ENCODE assay signal across 9 cellular contexts in genomic region chr4:1356181-1356998, GRCh38. TPM values are rescaled to one million over a fixed set of nuclear protein-coding genes. Genes with fewer than 3 reads are reported as not detected.
DNase-seq lines count a peak whose midpoint lies in the region; ATAC-seq and TF ChIP-seq lines count a peak whose summit lies in the region.
"Had no signal": no experiment of that assay in that cellular context is flagged by ENCODE, and none has a peak within 500 bp of the region (broad histone marks: within the 10 kb centered on the region; RNA-seq: fewer than 3 reads in every experiment).

No MANE protein-coding gene starts in this region.

- H3K9ac ChIP-seq in endocrine pancreas (ENCODE audit: control insufficient read depth, insufficient read depth, low read length), result peak overlapping the region; percentile 1

- DNase-seq in ELR (ENCODE audit: low read depth), result peak; percentile 65
- DNase-seq in activated CD4-positive, alpha-beta T cell treated with anti-CD3 and anti-CD28 coated beads for 4 hours, result peak; percentile 38 to 49
- DNase-seq in mucosa of descending colon, result peak in 2 of 3 donors; percentile 58 to 73
- DNase-seq in thyroid gland, result peak; percentile 40 to 61
- no peak for DNase-seq in H4 (ENCODE audit: low spot score)

- ATAC-seq in mucosa of descending colon (peak; percentile 26), GM21390 (IDR thresholded peaks at IDR 0.05; ENCODE audit: unreplicated experiment) (no peak)
- ATAC-seq: stimulated activated effector memory CD8-positive, alpha-beta T cell treated with anti-CD3 and anti-CD28 coated beads, Interleukin-12 subunit alpha, Interleukin-12 subunit beta, amount 100 ng/mL, for 72 hours had no signal

- H3K36me3 ChIP-seq in endocrine pancreas (ENCODE audit: control insufficient read depth, insufficient read depth, low read length), result no peaks in the 10 kb centered on the region
- no peaks in the 10 kb centered on the region for H3K36me3 ChIP-seq in mucosa of descending colon (ENCODE audit: low read depth)
- peaks cover 8 to 15% of the 10 kb centered on the region in 2 donors for H3K36me3 ChIP-seq in thyroid gland

- TF ChIP-seq EP300 in Ishikawa (IDR thresholded peaks at IDR 0.05; ENCODE audit: borderline replicate concordance), result no peak

- peak; percentile 59 for TF ChIP-seq RAD21 in Ishikawa (IDR thresholded peaks at IDR 0.05; ENCODE audit: low read depth)

- H3K9me3 ChIP-seq in endocrine pancreas (ENCODE audit: control insufficient read depth, low read length) (no peaks in the 10 kb centered on the region), mucosa of descending colon (no peaks in the 10 kb centered on the region), thyroid gland (no peaks in the 10 kb centered on the region)

- no peak for TF ChIP-seq POLR2A in thyroid gland (IDR thresholded peaks at IDR 0.05)

- H3K4me1 ChIP-seq in endocrine pancreas (ENCODE audit: control insufficient read depth, insufficient read depth, low read length) (no peaks in the 10 kb centered on the region), mucosa of descending colon (ENCODE audit: low read depth) (no peaks in the 10 kb centered on the region), thyroid gland (peaks cover 0 to 3% of the 10 kb centered on the region in 2 donors)

- H3K4me3 ChIP-seq in endocrine pancreas (ENCODE audit: control insufficient read depth, insufficient read depth, low read length) (no peak overlapping the region), mucosa of descending colon (no peak overlapping the region), thyroid gland (replicated peaks in 1 of 3) (no peak overlapping the region)

- TF ChIP-seq CTCF in mucosa of descending colon (IDR thresholded peaks at IDR 0.05) (peak; percentile 43), thyroid gland (IDR thresholded peaks at IDR 0.05) (peak; percentile 37 to 75 (median 45))

- intact Hi-C loops in mucosa of descending colon (cut with DNase I, micrococcal nuclease), result loop anchor here in 1 of 2 donors (10.0 kb wide), 3 partner anchors 102 to 268 kb away; no protein-coding TSS in a partner anchor
- intact Hi-C loops in thyroid gland (cut with DNase I), result loop anchor here (10.0 kb wide), 2 partner anchors 192 to 368 kb away; partner anchors contain the start of genes TACC3 and TMEM129

- 52 to 61% methylated on average over 18 to 21 of the region's 28 CpGs for WGBS in thyroid gland, 2 donors

- H3K27ac ChIP-seq in thyroid gland, result no peak overlapping the region

- H3K27me3 ChIP-seq in endocrine pancreas (ENCODE audit: control insufficient read depth, insufficient read depth, low read length), result no peaks in the 10 kb centered on the region
- no peaks in the 10 kb centered on the region for H3K27me3 ChIP-seq in thyroid gland

TF ChIP-seq in Ishikawa, 13 proteins besides CTCF, POLR2A, EP300 and RAD21:
- no peak for TF ChIP-seq USF1 (IDR thresholded peaks at IDR 0.05)
- TF ChIP-seq MAX (IDR thresholded peaks at IDR 0.05), result no peak
- TF ChIP-seq ZBTB7A (IDR thresholded peaks at IDR 0.05; ENCODE audit: low read depth), result no peak
- no peak for TF ChIP-seq FOXM1 (IDR thresholded peaks at IDR 0.05; ENCODE audit: borderline replicate concordance, low read depth)
- no peak for TF ChIP-seq TAF1 (IDR thresholded peaks at IDR 0.05; ENCODE audit: low read depth)
- no peak for TF ChIP-seq NFIC (IDR thresholded peaks at IDR 0.05)
- TF ChIP-seq YY1 (IDR thresholded peaks at IDR 0.05; ENCODE audit: low read depth), result no peak
- TF ChIP-seq, protein P1, sequence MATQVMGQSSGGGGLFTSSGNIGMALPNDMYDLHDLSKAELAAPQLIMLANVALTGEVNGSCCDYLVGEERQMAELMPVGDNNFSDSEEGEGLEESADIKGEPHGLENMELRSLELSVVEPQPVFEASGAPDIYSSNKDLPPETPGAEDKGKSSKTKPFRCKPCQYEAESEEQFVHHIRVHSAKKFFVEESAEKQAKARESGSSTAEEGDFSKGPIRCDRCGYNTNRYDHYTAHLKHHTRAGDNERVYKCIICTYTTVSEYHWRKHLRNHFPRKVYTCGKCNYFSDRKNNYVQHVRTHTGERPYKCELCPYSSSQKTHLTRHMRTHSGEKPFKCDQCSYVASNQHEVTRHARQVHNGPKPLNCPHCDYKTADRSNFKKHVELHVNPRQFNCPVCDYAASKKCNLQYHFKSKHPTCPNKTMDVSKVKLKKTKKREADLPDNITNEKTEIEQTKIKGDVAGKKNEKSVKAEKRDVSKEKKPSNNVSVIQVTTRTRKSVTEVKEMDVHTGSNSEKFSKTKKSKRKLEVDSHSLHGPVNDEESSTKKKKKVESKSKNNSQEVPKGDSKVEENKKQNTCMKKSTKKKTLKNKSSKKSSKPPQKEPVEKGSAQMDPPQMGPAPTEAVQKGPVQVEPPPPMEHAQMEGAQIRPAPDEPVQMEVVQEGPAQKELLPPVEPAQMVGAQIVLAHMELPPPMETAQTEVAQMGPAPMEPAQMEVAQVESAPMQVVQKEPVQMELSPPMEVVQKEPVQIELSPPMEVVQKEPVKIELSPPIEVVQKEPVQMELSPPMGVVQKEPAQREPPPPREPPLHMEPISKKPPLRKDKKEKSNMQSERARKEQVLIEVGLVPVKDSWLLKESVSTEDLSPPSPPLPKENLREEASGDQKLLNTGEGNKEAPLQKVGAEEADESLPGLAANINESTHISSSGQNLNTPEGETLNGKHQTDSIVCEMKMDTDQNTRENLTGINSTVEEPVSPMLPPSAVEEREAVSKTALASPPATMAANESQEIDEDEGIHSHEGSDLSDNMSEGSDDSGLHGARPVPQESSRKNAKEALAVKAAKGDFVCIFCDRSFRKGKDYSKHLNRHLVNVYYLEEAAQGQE (IDR thresholded peaks at IDR 0.05; ENCODE audit: low read depth), result no peak
- no peak for TF ChIP-seq EGR1 (IDR thresholded peaks at IDR 0.05)
- no peak for TF ChIP-seq CEBPB (IDR thresholded peaks at IDR 0.05)
- no peak for TF ChIP-seq TCF12 (IDR thresholded peaks at IDR 0.05; ENCODE audit: low read depth)
- TF ChIP-seq TEAD4 (IDR thresholded peaks at IDR 0.05), result no peak
- TF ChIP-seq CREB1 (IDR thresholded peaks at IDR 0.05; ENCODE audit: low read depth), result no peak

RNA-seq across cellular contexts. Expression of gene UVSSA, which starts 9.4 kb away (rescaled TPM):
- total RNA-seq in mucosa of descending colon (10 to 100 TPM; 31.7 to 39.9 (median 36.8) TPM), thyroid gland (10 to 100 TPM; 16.7 to 38.7 (median 27.7) TPM)
- 1.7 and 2.5 TPM in 2 replicates for total RNA-seq in H4 (2014; rRNA removed; shearing (Covaris generic))

RNA-seq across cellular contexts. Expression of gene NKX1-1, which starts 49.9 kb away (rescaled TPM):
- not detected for total RNA-seq in mucosa of descending colon
- total RNA-seq in thyroid gland, result not detected
- not detected in 2 replicates for total RNA-seq in H4 (2014; rRNA removed; shearing (Covaris generic))
